17 cellular contexts compared by ENCODE assay signal in the genomic region with DNA sequence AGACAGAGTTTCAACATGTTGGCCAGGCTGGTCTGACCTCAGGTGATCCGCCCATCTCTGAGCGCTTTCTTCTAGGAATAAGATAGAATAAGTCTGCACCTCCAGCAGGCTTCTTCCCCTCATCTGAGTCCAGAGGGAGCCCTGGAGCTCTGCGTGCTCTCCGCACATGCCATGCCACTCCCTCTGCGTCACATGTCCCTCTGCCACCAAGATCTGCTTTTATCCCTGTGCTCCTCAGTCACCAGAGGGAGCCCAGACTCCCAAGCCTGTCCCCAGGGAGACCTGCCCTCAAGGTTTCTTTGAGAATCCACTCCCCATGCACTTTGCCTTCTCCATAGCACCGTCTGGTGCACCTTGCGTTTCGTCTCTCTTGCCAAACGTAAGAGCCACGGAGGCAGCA.
DNase-seq lines count a peak whose midpoint lies in the region; ATAC-seq, FAIRE-seq and TF ChIP-seq lines count a peak whose summit lies in the region.
"Had no signal": no experiment of that assay in that cellular context is flagged by ENCODE, and none has a peak within 500 bp of the region (broad histone marks: within the 10 kb centered on the region; RNA-seq: fewer than 3 reads in every experiment).

No MANE protein-coding gene starts in this region.

- peak; percentile 43 for TF ChIP-seq CTCF in BE2C (IDR thresholded peaks at IDR 0.05; ENCODE audit: low read depth, low read length)

- H3K4me3 ChIP-seq in BE2C (ENCODE audit: low read depth, low read length): no peak overlapping the region
- H3K4me3 ChIP-seq: BLaER1 treated with 17β-estradiol and CSF1 and Interleukin-3, amounts not matched to agents 10 nM and 100 nM; lung; PC-9; stomach had no signal

- H3K4me1 ChIP-seq in BE2C: no peaks in the 10 kb centered on the region
- H3K4me1 ChIP-seq: stomach had no signal

- no peaks in the 10 kb centered on the region for H3K27me3 ChIP-seq in BE2C
- H3K27me3 ChIP-seq: BLaER1 treated with 17β-estradiol and CSF1 and Interleukin-3, amounts not matched to agents 10 nM and 100 nM had no signal

- H3K36me3 ChIP-seq in BE2C: no peaks in the 10 kb centered on the region
- H3K36me3 ChIP-seq: BLaER1 treated with 17β-estradiol and CSF1 and Interleukin-3, amounts not matched to agents 10 nM and 100 nM; stomach had no signal

- DNase-seq in BE2C (peak; percentile 54), HT-29 (ENCODE audit: low spot score) (peak; percentile 79), SW480 (ENCODE audit: low spot score) (peak; percentile 67), iPS-NIHi7 (ENCODE audit: extremely low spot score) (peak; percentile 78), midbrain (lab: John Stamatoyannopoulos, UW) (no peak), RCC 7860 (ENCODE audit: low spot score) (no peak)
- DNase-seq: activated T-cell treated with anti-CD3 and anti-CD28 coated beads, Interleukin-2, amount 50 U/mL, for 4 hours; aorta; GDM1; NCI-H1694 treated with DMSO at 0.1 percent for 48 hours; stimulated activated CD4-positive, alpha-beta T cell treated with anti-CD3 and anti-CD28 coated beads, Interleukin-4, amount 100 ng/mL, for 1 hour; stomach had no signal

- H3K9me3 ChIP-seq in BE2C: no peaks in the 10 kb centered on the region
- H3K9me3 ChIP-seq: stomach had no signal

- FAIRE-seq in RCC 7860 (lab: Jason Lieb, UNC): no peak

- ATAC-seq in HG02970 (IDR thresholded peaks at IDR 0.05; ENCODE audit: low FRiP score, unreplicated experiment) (no peak), HG03108 (IDR thresholded peaks at IDR 0.05; ENCODE audit: unreplicated experiment) (no peak)
- ATAC-seq: activated T-cell treated with anti-CD3 and anti-CD28 coated beads, Interleukin-2, amount 50 U/mL, for 4 hours had no signal

Comparison
In these comparisons a context has a peak if more than half of its experiments do, and no peak if none do; other contexts are left out.
1. DNase-seq: peak in BE2C (single experiment), HT-29 (single experiment), SW480 (single experiment) and iPS-NIHi7 (single experiment); none in midbrain (single experiment) and RCC 7860 (single experiment).